8 cellular contexts compared by ENCODE assay signal in genomic region chr16:30903596-30903995, GRCh38. TPM values are rescaled to one million over a fixed set of nuclear protein-coding genes. Genes with fewer than 3 reads are reported as not detected.
DNase-seq lines count a peak whose midpoint lies in the region; ATAC-seq and TF ChIP-seq lines count a peak whose summit lies in the region.

No MANE protein-coding gene starts in this region.

- no peak overlapping the region for H3K4me3 ChIP-seq in SK-N-MC
- no peak overlapping the region for H3K4me3 ChIP-seq in fibroblast of lung (replicated peaks in 1 of 4; ENCODE audit: control extremely low read depth in 1 of 4, insufficient read depth in 1 of 4, low read depth in 3 of 4, low read length in 4 of 4)

- intact Hi-C loops in sciatic nerve (cut with DNase I), result no loop called here

- no peak overlapping the region for H3K9ac ChIP-seq in SK-N-MC (ENCODE audit: insufficient read length)
- H3K9ac ChIP-seq in fibroblast of lung (ENCODE audit: insufficient read depth, low read length), result no peak overlapping the region

- no peaks in the 10 kb centered on the region for H4K20me1 ChIP-seq in fibroblast of lung (ENCODE audit: control insufficient read depth, extremely low read depth, insufficient read depth, low read length)

- H3K27ac ChIP-seq in SK-N-MC (peak overlapping the region; percentile 78), fibroblast of lung (ENCODE audit: insufficient read depth, low read length) (peak overlapping the region; percentile 31)

- ATAC-seq in sciatic nerve (peak; percentile 71), GM19397 (IDR thresholded peaks at IDR 0.05; ENCODE audit: unreplicated experiment) (no peak), HG03135 (IDR thresholded peaks at IDR 0.05; ENCODE audit: unreplicated experiment) (no peak), GM18867 (IDR thresholded peaks at IDR 0.05; ENCODE audit: unreplicated experiment) (no peak)

- peak; percentile 50 for DNase-seq in GM19238 (ENCODE audit: insufficient read length, low spot score)
- no peak for DNase-seq in SK-N-MC (ENCODE audit: low read depth, low spot score)
- DNase-seq in fibroblast of lung (ENCODE audit: low read depth in 2 of 2), result no peak
- DNase-seq in sciatic nerve (ENCODE audit: low spot score), result no peak
- DNase-seq in stimulated activated CD4-positive, alpha-beta T cell treated with anti-CD3 and anti-CD28 coated beads, Interleukin-4, amount 100 ng/mL, for 4 hours, result no peak

- peaks cover 2% of the 10 kb centered on the region for H3K4me1 ChIP-seq in fibroblast of lung (ENCODE audit: control insufficient read depth, extremely low read depth, insufficient read depth, low read length)

- TF ChIP-seq CTCF in fibroblast of lung (conservative IDR thresholded peaks at IDR 0.05 in 1 of 2, IDR thresholded peaks at IDR 0.05 in 1 of 2; ENCODE audit: low read depth in 1 of 2, low read length in 2 of 2), result no peak

- H2AFZ ChIP-seq in fibroblast of lung (ENCODE audit: low read length), result peak overlapping the region; percentile 15

- no peak overlapping the region for H3K4me2 ChIP-seq in fibroblast of lung (ENCODE audit: extremely low read depth, insufficient read depth, low read length)

- H3K36me3 ChIP-seq in SK-N-MC (ENCODE audit: insufficient read depth, low read length) (no peaks in the 10 kb centered on the region), fibroblast of lung (ENCODE audit: control insufficient read depth, insufficient read depth, low read length) (peaks cover 1% of the 10 kb centered on the region)

- no peaks in the 10 kb centered on the region for H3K9me3 ChIP-seq in SK-N-MC (ENCODE audit: low read depth, low read length)
- H3K9me3 ChIP-seq in fibroblast of lung (ENCODE audit: control insufficient read depth, insufficient read depth, low read depth, low read length), result no peaks in the 10 kb centered on the region

- H3K79me2 ChIP-seq in fibroblast of lung (ENCODE audit: control insufficient read depth, insufficient read depth, low read length), result no peaks in the 10 kb centered on the region

- no peaks in the 10 kb centered on the region for H3K27me3 ChIP-seq in fibroblast of lung (ENCODE audit: control insufficient read depth, insufficient read depth, low read length)

RNA-seq across cellular contexts. Expression of gene CTF1, which starts 7.2 kb away (rescaled TPM):
- total RNA-seq in fibroblast of lung (1.8 and 5.3 TPM in 2 replicates), sciatic nerve (13.3 TPM)
- 8.8 and 9.8 TPM in 2 replicates for polyA plus RNA-seq in fibroblast of lung
- polyA plus RNA-seq in fibroblast of lung (2012), result 9.3 and 10.5 TPM in 2 replicates
- polyA minus RNA-seq in fibroblast of lung (ENCODE audit: low replicate concordance), result 19.1 and 31.8 TPM in 2 replicates

RNA-seq across cellular contexts. Expression of gene BCL7C, which starts 9.7 kb away (rescaled TPM):
- total RNA-seq in fibroblast of lung (28.2 and 31.3 TPM in 2 replicates), sciatic nerve (36.6 TPM)
- polyA plus RNA-seq in fibroblast of lung, result 24.8 and 25.6 TPM in 2 replicates
- polyA plus RNA-seq in fibroblast of lung (2012), result 31.0 and 45.2 TPM in 2 replicates
- polyA minus RNA-seq in fibroblast of lung (ENCODE audit: low replicate concordance), result 5.8 and 9.5 TPM in 2 replicates

RNA-seq across cellular contexts. Expression of gene FBXL19, which starts 19.8 kb away (rescaled TPM):
- total RNA-seq in fibroblast of lung (13.1 and 14.5 TPM in 2 replicates), sciatic nerve (13.1 TPM)
- polyA plus RNA-seq in fibroblast of lung, result 3.1 and 3.9 TPM in 2 replicates
- 9.6 and 12.5 TPM in 2 replicates for polyA plus RNA-seq in fibroblast of lung (2012)
- polyA minus RNA-seq in fibroblast of lung (ENCODE audit: low replicate concordance), result 6.6 and 7.8 TPM in 2 replicates

RNA-seq across cellular contexts. Expression of gene ORAI3, which starts 45.3 kb away (rescaled TPM):
- 44.2 and 74.1 TPM in 2 replicates for total RNA-seq in fibroblast of lung
- polyA plus RNA-seq in fibroblast of lung, result 24.6 and 41.1 TPM in 2 replicates
- polyA plus RNA-seq in fibroblast of lung (2012), result 19.0 and 29.7 TPM in 2 replicates
- 35.2 and 72.6 TPM in 2 replicates for polyA minus RNA-seq in fibroblast of lung (ENCODE audit: low replicate concordance)
- total RNA-seq in sciatic nerve, result 21.8 TPM

RNA-seq across cellular contexts. Expression of gene SETD1A, which starts 54.0 kb away (rescaled TPM):
- total RNA-seq in fibroblast of lung, result 1.5 and 3.5 TPM in 2 replicates
- 1.4 and 2.3 TPM in 2 replicates for polyA plus RNA-seq in fibroblast of lung
- polyA plus RNA-seq in fibroblast of lung (2012), result 9.6 and 10.0 TPM in 2 replicates
- polyA minus RNA-seq in fibroblast of lung (ENCODE audit: low replicate concordance), result 7.0 and 16.1 TPM in 2 replicates
- total RNA-seq in sciatic nerve, result 17.8 TPM
